In genomic region chr6:33217681-33218080, GRCh38 we compare ENCODE assay signal across 24 cellular contexts. TPM values are rescaled to one million over a fixed set of nuclear protein-coding genes. Genes with fewer than 3 reads are reported as not detected.
DNase-seq lines count a peak whose midpoint lies in the region; ATAC-seq and TF ChIP-seq lines count a peak whose summit lies in the region.
"Had no signal": no experiment of that assay in that cellular context is flagged by ENCODE, and none has a peak within 500 bp of the region (broad histone marks: within the 10 kb centered on the region; RNA-seq: fewer than 3 reads in every experiment).

No MANE protein-coding gene starts in this region.

- no peak overlapping the region for H3K27ac ChIP-seq in osteoblast (ENCODE audit: low read depth, low read length)
- H3K27ac ChIP-seq in Peyer's patch = no peak overlapping the region

- ATAC-seq in HG03521 (IDR thresholded peaks at IDR 0.05; ENCODE audit: unreplicated experiment) = no peak
- ATAC-seq: HCT116 had no signal

- no peaks in the 10 kb centered on the region for H4K20me1 ChIP-seq in osteoblast (ENCODE audit: insufficient read depth, low read length)

- H3K27me3 ChIP-seq in H7 (ENCODE audit: control insufficient read depth, insufficient read depth, low read length) (peaks cover 73% of the 10 kb centered on the region), osteoblast (ENCODE audit: insufficient read depth, low read length) (peaks cover 4% of the 10 kb centered on the region), Peyer's patch (no peaks in the 10 kb centered on the region)

- TF ChIP-seq POLR2A in Peyer's patch (IDR thresholded peaks at IDR 0.05) = no peak

- H3K36me3 ChIP-seq in H7 (replicated peaks; ENCODE audit: control insufficient read depth, insufficient read depth, low read length) (no peaks in the 10 kb centered on the region), osteoblast (ENCODE audit: insufficient read depth, low read length) (no peaks in the 10 kb centered on the region), Peyer's patch (no peaks in the 10 kb centered on the region)
- H3K36me3 ChIP-seq: BE2C had no signal

- H3K9me3 ChIP-seq in osteoblast (ENCODE audit: low read depth, low read length) (no peaks in the 10 kb centered on the region), Peyer's patch (no peaks in the 10 kb centered on the region)
- H3K9me3 ChIP-seq: BE2C, Caco-2, SK-N-SH had no signal

- H2AFZ ChIP-seq in osteoblast (ENCODE audit: low read length) = no peak overlapping the region

- DNase-seq in activated effector memory CD4-positive, alpha-beta T cell treated with anti-CD3 and anti-CD28 coated beads, Interleukin-2, amount 50 U/mL, for 16 hours = peak; percentile 48
- no peak for DNase-seq in activated effector memory CD4-positive, alpha-beta T cell treated with Interleukin-2 at 50 U/mL for 16 hours
- peak; percentile 36 for DNase-seq in H7
- DNase-seq in epithelial cell of esophagus (ENCODE audit: low read depth) = peak; percentile 67
- peak; percentile 62 for DNase-seq in osteoblast (ENCODE audit: insufficient read length, low spot score, missing footprints)
- no peak for DNase-seq in Peyer's patch
- DNase-seq in GM10248 (ENCODE audit: extremely low spot score) = no peak
- DNase-seq: BE2C; Caco-2; CD4-positive, CD25-positive, alpha-beta regulatory T cell; Kasumi-1; MM.1S; NCI-H1092 treated with DMSO at 0.1 percent for 48 hours; NCI-H146; NCI-H2029 treated with DMSO at 0.1 percent for 48 hours; NCI-H2171 treated with DMSO at 0.1 percent for 48 hours; NCI-H446 treated with DMSO at 0.1 percent for 48 hours; NCI-H748 treated with DMSO at 0.1 percent for 48 hours; NK-92 treated with Interleukin-12 subunit alpha and Interleukin-12 subunit beta, amount 100 ng/mL, for 24 hours; SHP77; SK-N-SH had no signal

- H3K79me2 ChIP-seq in osteoblast (ENCODE audit: insufficient read depth, low read length) = no peaks in the 10 kb centered on the region

- H3K4me2 ChIP-seq in osteoblast (ENCODE audit: insufficient read depth, low read length) = no peak overlapping the region
- H3K4me2 ChIP-seq: SK-N-SH had no signal

- POLR2A ChIA-PET in GM10248 (lab: Yijun Ruan, JAX) = no interaction called here

- CTCF ChIA-PET in GM10248 (lab: Yijun Ruan, JAX) = no interaction called here

- TF ChIP-seq CTCF in epithelial cell of esophagus (IDR thresholded peaks at IDR 0.05; ENCODE audit: insufficient read depth, low read depth, low read length, missing control alignments) (no peak), osteoblast (IDR thresholded peaks at IDR 0.05; ENCODE audit: extremely low read depth, low read depth, low read length) (no peak), Peyer's patch (IDR thresholded peaks at IDR 0.05) (no peak), GM10248 (IDR thresholded peaks at IDR 0.05; ENCODE audit: control extremely low read depth, extremely low read depth, low read depth, missing control alignments) (no peak)

- H3K4me1 ChIP-seq in osteoblast (ENCODE audit: insufficient read depth, low read length) (peaks cover 7% of the 10 kb centered on the region), Peyer's patch (peaks cover 0 to 13% (median 7%) of the 10 kb centered on the region in 4 donors)
- H3K4me1 ChIP-seq: BE2C had no signal

- H3K4me3 ChIP-seq in H7 (ENCODE audit: insufficient read depth, low read depth, low read length) (no peak overlapping the region), epithelial cell of esophagus (ENCODE audit: low read length) (no peak overlapping the region), osteoblast (ENCODE audit: insufficient read depth, low read length) (no peak overlapping the region), Peyer's patch (no peak overlapping the region)

RNA-seq across cellular contexts. Expression of gene RING1, which starts 9.4 kb away (rescaled TPM):
- 18.5 and 19.7 TPM in 2 replicates for total RNA-seq in H7 (2014; rRNA removed; shearing (Covaris generic))
- 34.0 and 34.2 TPM in 2 replicates for total RNA-seq in osteoblast
- 10 to 100 TPM; 18.2 to 38.0 (median 20.7) TPM for total RNA-seq in Peyer's patch

RNA-seq across cellular contexts. Expression of gene HSD17B8, which starts 13.2 kb away (rescaled TPM):
- total RNA-seq in H7 (2014; rRNA removed; shearing (Covaris generic)) = 14.7 and 16.0 TPM in 2 replicates
- 2.7 and 3.3 TPM in 2 replicates for total RNA-seq in osteoblast
- 10 to 100 TPM; 26.4 to 58.0 (median 44.0) TPM for total RNA-seq in Peyer's patch
- total RNA-seq: A172 had no signal

RNA-seq across cellular contexts. Expression of gene SLC39A7, which starts 17.0 kb away (rescaled TPM):
- 96.3 and 115 TPM in 2 replicates for total RNA-seq in H7 (2014; rRNA removed; shearing (Covaris generic))
- total RNA-seq in osteoblast (108 and 109 TPM in 2 replicates), Peyer's patch (10 to 100 TPM; 33.8 to 99.0 (median 55.0) TPM)

RNA-seq across cellular contexts. Expression of gene RXRB, which starts 17.2 kb away (rescaled TPM):
- 16.7 and 18.1 TPM in 2 replicates for total RNA-seq in H7 (2014; rRNA removed; shearing (Covaris generic))
- total RNA-seq in osteoblast = 19.2 and 20.9 TPM in 2 replicates
- 10 to 100 TPM; 23.1 to 56.7 (median 36.6) TPM for total RNA-seq in Peyer's patch

RNA-seq across cellular contexts. Expression of gene COL11A2, which starts 25.4 kb away (rescaled TPM):
- total RNA-seq in H7 (2014; rRNA removed; shearing (Covaris generic)) = 0.48 and 0.67 TPM in 2 replicates
- total RNA-seq in osteoblast (1.8 TPM in 2 replicates), Peyer's patch (1 to 10 TPM in 1 of 4 donors, under 1 TPM in 2, not detected in 1; 0.18 to 2.5 (median 0.54) TPM)

Comparison
In these comparisons a context has a peak if more than half of its experiments do, and no peak if none do; other contexts are left out.
1. DNase-seq: peak in activated effector memory CD4-positive, alpha-beta T cell treated with anti-CD3 and anti-CD28 coated beads, Interleukin-2, amount 50 U/mL, for 16 hours (single experiment), H7 (single experiment), epithelial cell of esophagus (single experiment) and osteoblast (single experiment); none in activated effector memory CD4-positive, alpha-beta T cell treated with Interleukin-2 at 50 U/mL for 16 hours (single experiment), Peyer's patch (0 of 3) and GM10248 (single experiment).